ENCODE assay signal across 24 cellular contexts in genomic region chr13:74278901-74279300, GRCh38.
"Had no signal": no experiment of that assay in that cellular context is flagged by ENCODE, and none has a peak within 500 bp of the region (broad histone marks: within the 10 kb centered on the region; RNA-seq: fewer than 3 reads in every experiment).

No MANE protein-coding gene starts in this region.

- H3K4me2 ChIP-seq: neural progenitor cell had no signal

- H3K79me2 ChIP-seq: parathyroid adenoma had no signal

- H3K9me3 ChIP-seq: ovary, psoas muscle, right lobe of liver, sigmoid colon, stomach, thoracic aorta, thyroid gland, tibial nerve, upper lobe of right lung, uterus had no signal

- H3K27ac ChIP-seq: neural progenitor cell, ovary, parathyroid adenoma, psoas muscle, right lobe of liver, sigmoid colon, stomach, thoracic aorta, thyroid gland, tibial nerve, upper lobe of right lung, uterus had no signal

- H2AFZ ChIP-seq: neural progenitor cell, parathyroid adenoma had no signal

- H3K4me3 ChIP-seq: neural progenitor cell, ovary, psoas muscle, right lobe of liver, sigmoid colon, stomach, thoracic aorta, thyroid gland, tibial nerve, upper lobe of right lung, uterus had no signal

- DNase-seq: naive thymus-derived CD8-positive, alpha-beta T cell; occipital lobe; ovary; posterior cingulate gyrus; psoas muscle; right cardiac atrium; right lobe of liver; sigmoid colon; small intestine; stimulated activated CD4-positive, alpha-beta T cell treated with anti-CD3 and anti-CD28 coated beads, Interleukin-15, amount 100 ng/mL, for 24 hours; stimulated activated CD4-positive, alpha-beta T cell treated with anti-CD3 and anti-CD28 coated beads, Interleukin-2, amount 100 ng/mL, for 24 hours; stimulated activated CD4-positive, alpha-beta T cell treated with anti-CD3 and anti-CD28 coated beads, Interleukin-2, amount 100 ng/mL, for 48 hours; stimulated activated CD4-positive, alpha-beta T cell treated with anti-CD3 and anti-CD28 coated beads, Interleukin-4, amount 100 ng/mL, for 24 hours; stimulated activated naive B cell treated with anti-CD40 and anti-IgM and Interleukin-4, amounts not matched to agents 10 μg/mL and 1 μg/mL and 100 μg/mL, for 72 hours; stimulated activated naive CD4-positive, alpha-beta T cell treated with Interleukin-2 at 50 U/mL for 16 hours; stomach; thyroid gland; upper lobe of right lung; uterus had no signal

- H3K4me1 ChIP-seq: neural progenitor cell, parathyroid adenoma, psoas muscle, right lobe of liver, sigmoid colon, stomach, thyroid gland, upper lobe of right lung, uterus had no signal

- H3K27me3 ChIP-seq: neural progenitor cell, ovary, right lobe of liver, sigmoid colon, stomach, thyroid gland, tibial nerve, upper lobe of right lung, uterus had no signal

- H3K36me3 ChIP-seq: neural progenitor cell, ovary, right lobe of liver, sigmoid colon, stomach, thoracic aorta, thyroid gland, tibial nerve, upper lobe of right lung, uterus had no signal

- H3K9ac ChIP-seq: neural progenitor cell, parathyroid adenoma had no signal

- ATAC-seq: naive thymus-derived CD8-positive, alpha-beta T cell; psoas muscle; right cardiac atrium; right lobe of liver; stimulated activated effector memory CD8-positive, alpha-beta T cell treated with anti-CD3 and anti-CD28 coated beads, Interleukin-12 subunit alpha, Interleukin-12 subunit beta, amount 100 ng/mL, for 72 hours; stimulated activated naive B cell treated with anti-CD40 and anti-IgM and Interleukin-4, amounts not matched to agents 10 μg/mL and 1 μg/mL and 100 μg/mL, for 72 hours; upper lobe of right lung had no signal
